In the genomic region with DNA sequence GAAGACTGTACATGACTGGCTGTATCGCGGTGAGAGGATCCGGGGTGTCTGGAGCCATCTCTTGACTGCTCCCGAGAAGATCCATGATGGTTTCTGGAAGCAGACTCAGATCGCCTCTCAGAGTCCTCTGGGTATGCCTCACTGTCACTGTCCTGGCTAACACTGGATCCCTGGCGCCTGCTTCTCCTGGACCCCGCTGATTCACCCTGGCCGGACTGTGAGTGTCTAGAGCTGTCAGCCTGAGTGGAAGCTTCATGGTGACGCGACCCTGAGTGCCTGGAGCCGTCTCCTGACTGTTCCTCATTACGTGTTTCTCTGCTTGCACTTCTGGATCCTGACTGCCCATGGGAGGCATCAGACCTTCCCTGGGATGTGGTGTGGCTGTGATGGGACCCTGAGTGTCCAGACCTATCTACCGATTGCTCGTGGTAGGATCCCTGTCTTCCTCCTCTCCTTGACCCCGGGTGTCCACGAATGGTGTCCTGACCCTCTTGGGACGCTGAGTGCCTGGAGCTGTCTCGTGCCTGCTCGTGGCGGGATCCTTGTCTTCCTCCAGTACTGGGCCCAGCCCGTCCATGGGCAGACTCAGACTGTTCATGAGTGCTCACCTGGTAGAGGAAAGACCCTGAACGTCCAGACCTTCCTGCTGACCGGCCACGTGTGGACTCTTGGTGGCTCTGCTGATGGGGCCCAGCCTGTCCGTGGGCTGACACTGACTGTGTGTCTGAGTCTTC, we compare ENCODE assay signal across 17 cellular contexts. TPM values are rescaled to one million over a fixed set of nuclear protein-coding genes. Genes with fewer than 3 reads are reported as not detected.
"Had no signal": no experiment of that assay in that cellular context is flagged by ENCODE, and none has a peak within 500 bp of the region (broad histone marks: within the 10 kb centered on the region; RNA-seq: fewer than 3 reads in every experiment).

No MANE protein-coding gene starts in this region.

RNA-seq across cellular contexts. Expression of a gene that starts 21.7 kb away (rescaled TPM):
- total RNA-seq: naive thymus-derived CD4-positive, alpha-beta T cell; natural killer cell; occipital lobe; pancreas; progenitor cell of endocrine pancreas; psoas muscle; right cardiac atrium; right lobe of liver; smooth muscle cell; subcutaneous adipose tissue; tibial nerve had no signal
- polyA plus RNA-seq: naive thymus-derived CD4-positive, alpha-beta T cell; neural cell; smooth muscle cell had no signal

RNA-seq across cellular contexts. Expression of a gene that starts 56.5 kb away (rescaled TPM):
- total RNA-seq: naive thymus-derived CD4-positive, alpha-beta T cell; natural killer cell; occipital lobe; osteoblast; pancreas; progenitor cell of endocrine pancreas; psoas muscle; renal cortical epithelial cell; right cardiac atrium; right lobe of liver; smooth muscle cell; thyroid gland; tibial nerve; urinary bladder; uterus had no signal
- polyA plus RNA-seq: naive thymus-derived CD4-positive, alpha-beta T cell; neural cell; psoas muscle; right cardiac atrium; smooth muscle cell; urinary bladder had no signal
